1 cellular context compared by ENCODE assay signal in the genomic region with DNA sequence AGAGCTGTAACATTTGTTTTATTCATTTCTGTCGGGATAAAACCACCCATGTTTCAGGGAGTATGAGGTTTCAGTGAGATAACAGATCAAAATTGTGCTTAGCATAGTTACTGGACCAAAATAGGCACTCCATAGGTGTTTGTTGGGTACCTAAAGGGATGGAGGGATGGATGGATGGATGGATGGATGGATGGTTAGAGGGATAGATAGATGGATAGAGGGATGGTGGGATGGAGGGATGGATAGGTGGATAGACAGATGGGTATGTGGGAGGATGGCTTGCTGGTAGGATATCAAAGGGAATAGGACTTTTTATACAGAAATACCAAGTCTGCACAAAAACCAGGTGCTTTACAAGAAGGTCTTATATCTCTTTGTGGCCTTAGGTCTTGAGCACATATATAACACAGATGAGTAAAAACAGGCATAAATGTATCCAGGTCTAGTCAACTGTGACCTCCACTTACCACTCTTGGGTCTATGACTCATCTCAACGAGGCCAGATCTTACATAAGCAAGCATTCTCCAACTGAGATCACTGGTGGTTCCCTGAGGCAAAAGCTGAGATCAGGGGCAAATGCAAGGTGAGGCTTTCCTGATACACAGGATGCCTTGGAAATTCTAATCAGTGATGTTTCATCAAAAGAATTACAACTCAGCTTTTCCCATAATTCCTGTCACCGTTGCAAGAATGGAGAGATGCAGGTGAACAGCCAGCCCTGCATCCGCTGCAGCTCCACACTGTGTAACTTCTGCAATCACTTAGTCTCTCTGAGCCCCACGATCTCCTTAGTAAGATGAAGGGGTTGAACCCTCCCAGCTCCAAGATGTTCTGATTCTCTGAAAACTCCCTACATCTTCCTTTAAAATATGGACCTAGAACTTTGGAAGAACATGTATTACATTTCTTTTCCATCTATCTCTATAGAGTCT.
A peak's percentile ranks its signal among the peaks of the same experiment; 100 is the strongest.
TF ChIP-seq lines count a peak whose summit lies in the region.

No MANE protein-coding gene starts in this region.

TF ChIP-seq in HepG2, 621 proteins besides CTCF, POLR2A, EP300 and RAD21:
- TF ChIP-seq SP1 (IDR thresholded peaks at IDR 0.05) (no peak), SP1 (CRISPR knock-in tag; IDR thresholded peaks at IDR 0.05) (no peak), YY1 (IDR thresholded peaks at IDR 0.05; ENCODE audit: insufficient read depth, insufficient replicate concordance, low read depth, low read length) (no peak), JUND (CRISPR knock-in tag; IDR thresholded peaks at IDR 0.05) (0 out of 2 replicates have a peak, but pooled peaks have one; percentile 31), IRF2 (CRISPR knock-in tag; IDR thresholded peaks at IDR 0.05) (no peak), ZNF44 (CRISPR knock-in tag; IDR thresholded peaks at IDR 0.05) (no peak), RARA (CRISPR knock-in tag; IDR thresholded peaks at IDR 0.05) (peak; percentile 76), ZNF644 (CRISPR knock-in tag; IDR thresholded peaks at IDR 0.05; ENCODE audit: low read depth) (0 out of 2 replicates have a peak, but pooled peaks have one; percentile 47), POGZ (CRISPR knock-in tag; IDR thresholded peaks at IDR 0.05) (no peak), PLRG1 (conservative IDR thresholded peaks at IDR 0.05) (no peak), THAP11 (CRISPR knock-in tag; IDR thresholded peaks at IDR 0.05) (no peak), DNMT1 (CRISPR knock-in tag; IDR thresholded peaks at IDR 0.05) (no peak), RAD51 (IDR thresholded peaks at IDR 0.05; ENCODE audit: borderline replicate concordance) (no peak), SKI (IDR thresholded peaks at IDR 0.05; ENCODE audit: partially characterized antibody) (no peak), FOSL2 (CRISPR knock-in tag; IDR thresholded peaks at IDR 0.05) (peak; percentile 88), FOXK2 (IDR thresholded peaks at IDR 0.05) (no peak)
- TF ChIP-seq, protein P1, sequence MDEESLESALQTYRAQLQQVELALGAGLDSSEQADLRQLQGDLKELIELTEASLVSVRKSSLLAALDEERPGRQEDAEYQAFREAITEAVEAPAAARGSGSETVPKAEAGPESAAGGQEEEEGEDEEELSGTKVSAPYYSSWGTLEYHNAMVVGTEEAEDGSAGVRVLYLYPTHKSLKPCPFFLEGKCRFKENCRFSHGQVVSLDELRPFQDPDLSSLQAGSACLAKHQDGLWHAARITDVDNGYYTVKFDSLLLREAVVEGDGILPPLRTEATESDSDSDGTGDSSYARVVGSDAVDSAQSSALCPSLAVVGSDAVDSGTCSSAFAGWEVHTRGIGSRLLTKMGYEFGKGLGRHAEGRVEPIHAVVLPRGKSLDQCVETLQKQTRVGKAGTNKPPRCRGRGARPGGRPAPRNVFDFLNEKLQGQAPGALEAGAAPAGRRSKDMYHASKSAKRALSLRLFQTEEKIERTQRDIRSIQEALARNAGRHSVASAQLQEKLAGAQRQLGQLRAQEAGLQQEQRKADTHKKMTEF (CRISPR knock-in tag; IDR thresholded peaks at IDR 0.05): no peak
- TF ChIP-seq, protein P2, sequence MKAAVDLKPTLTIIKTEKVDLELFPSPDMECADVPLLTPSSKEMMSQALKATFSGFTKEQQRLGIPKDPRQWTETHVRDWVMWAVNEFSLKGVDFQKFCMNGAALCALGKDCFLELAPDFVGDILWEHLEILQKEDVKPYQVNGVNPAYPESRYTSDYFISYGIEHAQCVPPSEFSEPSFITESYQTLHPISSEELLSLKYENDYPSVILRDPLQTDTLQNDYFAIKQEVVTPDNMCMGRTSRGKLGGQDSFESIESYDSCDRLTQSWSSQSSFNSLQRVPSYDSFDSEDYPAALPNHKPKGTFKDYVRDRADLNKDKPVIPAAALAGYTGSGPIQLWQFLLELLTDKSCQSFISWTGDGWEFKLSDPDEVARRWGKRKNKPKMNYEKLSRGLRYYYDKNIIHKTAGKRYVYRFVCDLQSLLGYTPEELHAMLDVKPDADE (CRISPR knock-in tag; IDR thresholded peaks at IDR 0.05): no peak
- TF ChIP-seq, protein P3, sequence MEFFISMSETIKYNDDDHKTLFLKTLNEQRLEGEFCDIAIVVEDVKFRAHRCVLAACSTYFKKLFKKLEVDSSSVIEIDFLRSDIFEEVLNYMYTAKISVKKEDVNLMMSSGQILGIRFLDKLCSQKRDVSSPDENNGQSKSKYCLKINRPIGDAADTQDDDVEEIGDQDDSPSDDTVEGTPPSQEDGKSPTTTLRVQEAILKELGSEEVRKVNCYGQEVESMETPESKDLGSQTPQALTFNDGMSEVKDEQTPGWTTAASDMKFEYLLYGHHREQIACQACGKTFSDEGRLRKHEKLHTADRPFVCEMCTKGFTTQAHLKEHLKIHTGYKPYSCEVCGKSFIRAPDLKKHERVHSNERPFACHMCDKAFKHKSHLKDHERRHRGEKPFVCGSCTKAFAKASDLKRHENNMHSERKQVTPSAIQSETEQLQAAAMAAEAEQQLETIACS (CRISPR knock-in tag; IDR thresholded peaks at IDR 0.05): no peak
- TF ChIP-seq, protein P4, sequence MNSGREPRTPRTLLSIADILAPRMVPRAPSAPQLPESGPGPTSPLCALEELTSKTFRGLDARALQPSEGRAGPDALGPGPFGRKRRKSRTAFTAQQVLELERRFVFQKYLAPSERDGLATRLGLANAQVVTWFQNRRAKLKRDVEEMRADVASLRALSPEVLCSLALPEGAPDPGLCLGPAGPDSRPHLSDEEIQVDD (CRISPR knock-in tag; IDR thresholded peaks at IDR 0.05; ENCODE audit: borderline replicate concordance): no peak
